ENCODE assay signal across 9 cellular contexts in the genomic region with DNA sequence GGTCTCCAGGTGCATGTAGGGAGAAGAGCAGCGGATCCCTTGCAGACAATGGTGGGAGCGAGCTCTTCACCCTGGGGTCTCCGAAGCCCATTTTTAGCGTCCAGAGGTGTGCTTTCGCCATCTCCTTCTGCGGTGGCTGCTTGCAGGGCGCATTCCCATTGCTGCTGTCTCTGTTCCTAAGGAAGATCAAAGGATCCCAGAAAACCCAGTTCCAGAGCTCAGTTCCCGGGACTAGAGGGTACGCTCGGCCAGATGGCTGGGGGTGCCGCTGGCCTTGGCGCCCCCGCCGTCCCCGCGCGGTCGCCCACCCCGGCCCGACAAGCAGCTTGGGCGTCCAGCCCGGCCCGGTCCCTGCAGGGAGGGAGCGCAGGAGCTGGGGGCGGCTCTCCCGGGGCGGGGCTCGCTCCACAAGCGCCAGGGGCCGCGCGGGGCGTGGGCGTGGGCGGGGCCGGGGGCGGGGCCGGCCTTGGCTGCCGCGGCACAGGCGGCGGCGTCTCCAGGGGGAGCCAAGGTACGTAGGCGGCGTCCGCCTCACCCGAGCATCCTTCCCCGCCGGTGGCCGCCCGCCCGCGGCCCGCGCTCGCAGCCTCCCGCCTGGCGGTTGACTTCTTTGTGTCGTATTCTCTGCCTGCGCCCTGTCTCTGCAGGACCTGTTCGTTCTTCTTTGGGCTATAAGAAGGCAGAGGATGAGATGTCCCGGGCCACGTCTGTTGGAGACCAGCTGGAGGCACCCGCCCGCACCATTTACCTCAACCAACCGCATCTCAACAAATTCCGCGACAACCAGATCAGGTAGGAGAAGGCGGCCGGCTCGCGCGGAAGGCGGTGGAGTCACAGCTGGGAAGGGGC.
DNase-seq lines count a peak whose midpoint lies in the region; ATAC-seq and TF ChIP-seq lines count a peak whose summit lies in the region.
"Had no signal": no experiment of that assay in that cellular context is flagged by ENCODE, and none has a peak within 500 bp of the region (broad histone marks: within the 10 kb centered on the region; RNA-seq: fewer than 3 reads in every experiment).

No MANE protein-coding gene starts in this region.

- H3K27ac ChIP-seq in naive thymus-derived CD4-positive, alpha-beta T cell (ENCODE audit: low read depth, low read length): no peak overlapping the region

- H3K27me3 ChIP-seq in naive thymus-derived CD4-positive, alpha-beta T cell (ENCODE audit: control insufficient read depth in 2 of 2, insufficient read depth in 2 of 2, low read length in 2 of 2): peaks cover 0 to 7% of the 10 kb centered on the region in 2 donors

- no peaks in the 10 kb centered on the region for H3K4me1 ChIP-seq in naive thymus-derived CD4-positive, alpha-beta T cell (ENCODE audit: control insufficient read depth in 2 of 2, insufficient read depth in 2 of 2, low read length in 2 of 2)

- no peaks in the 10 kb centered on the region for H3K36me3 ChIP-seq in naive thymus-derived CD4-positive, alpha-beta T cell (ENCODE audit: control insufficient read depth in 2 of 3, insufficient read depth in 3 of 3, low read length in 3 of 3)

- POLR2A ChIA-PET in naive thymus-derived CD4-positive, alpha-beta T cell (lab: Charles Lee): no interaction called here

- H3K27ac Mint-ChIP-seq in naive thymus-derived CD4-positive, alpha-beta T cell: no peak overlapping the region
- H3K27ac Mint-ChIP-seq in Calu3 (ENCODE audit: unreplicated experiment): no peak overlapping the region

- H3K27me3 Mint-ChIP-seq in naive thymus-derived CD4-positive, alpha-beta T cell: peaks cover 55 to 65% (median 61%) of the 10 kb centered on the region in 5 donors
- H3K27me3 Mint-ChIP-seq in Calu3 (ENCODE audit: unreplicated experiment): peaks cover 33% of the 10 kb centered on the region

- no TSS peak for BruUV-seq in Calu3 (replicated peaks; lab: Mats Ljungman, UMichigan)

- peaks cover 0 to 8% (median 7%) of the 10 kb centered on the region in 7 donors for H3K4me1 Mint-ChIP-seq in naive thymus-derived CD4-positive, alpha-beta T cell
- no peaks in the 10 kb centered on the region for H3K4me1 Mint-ChIP-seq in Calu3 (ENCODE audit: low read depth, unreplicated experiment)

- H3K4me3 Mint-ChIP-seq in naive thymus-derived CD4-positive, alpha-beta T cell: peak overlapping the region in 6 of 10 donors; percentile 33 to 62 (median 48)
- no peak overlapping the region for H3K4me3 Mint-ChIP-seq in Calu3 (ENCODE audit: low read depth, unreplicated experiment)

- CTCF ChIA-PET in naive thymus-derived CD4-positive, alpha-beta T cell (lab: Charles Lee): no interaction called here
- CTCF ChIA-PET in Calu3 (lab: Charles Lee): no interaction called here

- peak; percentile 9 for DNase-seq in ELR (ENCODE audit: low read depth)
- DNase-seq in NCI-H1105 treated with DMSO at 0.1 percent for 48 hours (lab: John Stamatoyannopoulos, UW): peak; percentile 54
- DNase-seq in amniotic epithelial cell (ENCODE audit: low read depth): peak; percentile 32
- DNase-seq in naive thymus-derived CD4-positive, alpha-beta T cell: peak in 1 of 9 donors; percentile 22
- no peak for DNase-seq in Calu3
- no peak for DNase-seq in T1000 (lab: John Stamatoyannopoulos, UW)
- DNase-seq in HPDE6-E6E7 (ENCODE audit: extremely low spot score): no peak
- no peak for DNase-seq in inferior parietal cortex (ENCODE audit: extremely low spot score)

- peaks cover 0 to 12% (median 4%) of the 10 kb centered on the region in 11 donors for H3K9me3 Mint-ChIP-seq in naive thymus-derived CD4-positive, alpha-beta T cell
- no peaks in the 10 kb centered on the region for H3K9me3 Mint-ChIP-seq in Calu3 (ENCODE audit: low read depth, unreplicated experiment)

- H3K36me3 Mint-ChIP-seq in naive thymus-derived CD4-positive, alpha-beta T cell: peaks cover 0 to 6% (median 2%) of the 10 kb centered on the region in 5 donors
- H3K36me3 Mint-ChIP-seq in Calu3 (ENCODE audit: insufficient read depth, unreplicated experiment): no peaks in the 10 kb centered on the region

- H3K9me3 ChIP-seq in naive thymus-derived CD4-positive, alpha-beta T cell (ENCODE audit: control insufficient read depth in 2 of 3, low read length in 3 of 3): no peaks in the 10 kb centered on the region

- no peak for TF ChIP-seq CTCF in Calu3 (IDR thresholded peaks at IDR 0.05; ENCODE audit: unreplicated experiment)

- ATAC-seq in naive thymus-derived CD4-positive, alpha-beta T cell: no peak

- intact Hi-C loops in naive thymus-derived CD4-positive, alpha-beta T cell (cut with micrococcal nuclease): no loop called here
- intact Hi-C loops in Calu3 (cut with micrococcal nuclease; ENCODE audit: unreplicated experiment): no loop called here

- H3K4me3 ChIP-seq in naive thymus-derived CD4-positive, alpha-beta T cell (ENCODE audit: low read length): no peak overlapping the region
- H3K4me3 ChIP-seq: lung had no signal

Comparison
In these comparisons a context has a peak if more than half of its experiments do, and no peak if none do; other contexts are left out.
1. DNase-seq: peak in ELR (single experiment), NCI-H1105 treated with DMSO at 0.1 percent for 48 hours (single experiment) and amniotic epithelial cell (single experiment); none in Calu3 (single experiment), T1000 (single experiment), HPDE6-E6E7 (single experiment) and inferior parietal cortex (single experiment).